11 cellular contexts compared by ENCODE assay signal in the genomic region with DNA sequence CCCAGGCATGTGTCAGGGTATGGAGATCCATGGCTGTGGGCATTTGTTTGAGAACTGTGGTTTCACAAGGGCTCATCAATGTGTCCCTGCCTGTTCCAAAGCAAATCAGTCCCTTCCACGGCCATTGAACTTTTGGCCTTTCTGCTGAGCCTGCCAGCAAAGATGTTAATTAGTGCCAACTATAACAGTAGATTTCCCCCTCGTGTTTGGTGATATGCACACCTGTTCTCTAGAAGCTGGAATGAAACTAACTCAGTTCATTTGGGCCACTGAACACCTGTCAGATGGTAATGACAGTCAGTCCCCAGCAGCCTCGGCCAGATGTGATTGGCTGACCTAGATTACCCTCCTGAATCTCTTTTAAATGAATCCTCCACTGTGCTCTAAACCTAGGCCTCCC. TPM values are rescaled to one million over a fixed set of nuclear protein-coding genes. Genes with fewer than 3 reads are reported as not detected.
A peak's percentile ranks its signal among the peaks of the same experiment; 100 is the strongest.
DNase-seq lines count a peak whose midpoint lies in the region; ATAC-seq and TF ChIP-seq lines count a peak whose summit lies in the region.
"Had no signal": no experiment of that assay in that cellular context is flagged by ENCODE, and none has a peak within 500 bp of the region (broad histone marks: within the 10 kb centered on the region; RNA-seq: fewer than 3 reads in every experiment).

No MANE protein-coding gene starts in this region.

- H3K4me1 Mint-ChIP-seq in T-cell = peaks cover 0 to 8% (median 7%) of the 10 kb centered on the region in 3 donors
- H3K4me1 Mint-ChIP-seq in activated CD4-positive, alpha-beta memory T cell treated with anti-CD3 and anti-CD28 coated beads, Interleukin-2, amount 10 ng/mL, durations not matched to agents 7 days and 5 days = peaks cover 11% of the 10 kb centered on the region

- no peak for TF ChIP-seq CTCF in GM13977 (IDR thresholded peaks at IDR 0.05; ENCODE audit: extremely low read depth, insufficient read depth, missing control alignments)
- TF ChIP-seq CTCF in VCaP (conservative IDR thresholded peaks at IDR 0.05) = no peak

- POLR2A ChIA-PET in T-cell (lab: Charles Lee) = no interaction called here
- POLR2A ChIA-PET in activated CD4-positive, alpha-beta memory T cell treated with anti-CD3 and anti-CD28 coated beads, Interleukin-2, amount 10 ng/mL, durations not matched to agents 7 days and 5 days (lab: Charles Lee) = no interaction called here

- H3K27ac ChIP-seq in VCaP = peak overlapping the region; percentile 45
- H3K27ac ChIP-seq: BLaER1, body of pancreas had no signal

- H3K36me3 Mint-ChIP-seq in T-cell = no peaks in the 10 kb centered on the region
- H3K36me3 Mint-ChIP-seq in activated CD4-positive, alpha-beta memory T cell treated with anti-CD3 and anti-CD28 coated beads, Interleukin-2, amount 10 ng/mL, durations not matched to agents 7 days and 5 days (ENCODE audit: low read depth) = no peaks in the 10 kb centered on the region

- CTCF ChIA-PET in T-cell (lab: Charles Lee) = no interaction called here
- CTCF ChIA-PET in activated CD4-positive, alpha-beta memory T cell treated with anti-CD3 and anti-CD28 coated beads, Interleukin-2, amount 10 ng/mL, durations not matched to agents 7 days and 5 days (lab: Charles Lee) = interaction anchor here (1.2 to 1.6 kb wide), 2 partner anchors 63 to 85 kb away, joined by 3 to 4 read pairs; partner anchors contain the start of gene TMBIM4

- H3K27ac Mint-ChIP-seq in T-cell = no peak overlapping the region
- H3K27ac Mint-ChIP-seq in activated CD4-positive, alpha-beta memory T cell treated with anti-CD3 and anti-CD28 coated beads, Interleukin-2, amount 10 ng/mL, durations not matched to agents 7 days and 5 days = no peak overlapping the region

- no peaks in the 10 kb centered on the region for H3K9me3 Mint-ChIP-seq in T-cell
- H3K9me3 Mint-ChIP-seq in activated CD4-positive, alpha-beta memory T cell treated with anti-CD3 and anti-CD28 coated beads, Interleukin-2, amount 10 ng/mL, durations not matched to agents 7 days and 5 days = no peaks in the 10 kb centered on the region

- H3K4me3 Mint-ChIP-seq in T-cell = no peak overlapping the region
- H3K4me3 Mint-ChIP-seq in activated CD4-positive, alpha-beta memory T cell treated with anti-CD3 and anti-CD28 coated beads, Interleukin-2, amount 10 ng/mL, durations not matched to agents 7 days and 5 days = no peak overlapping the region

- DNase-seq in GM13977 (ENCODE audit: low spot score) (peak; percentile 37), T-cell (no peak)
- DNase-seq in central memory CD4-positive, alpha-beta T cell = no peak
- no peak for DNase-seq in activated CD4-positive, alpha-beta memory T cell treated with anti-CD3 and anti-CD28 coated beads, Interleukin-2, amount 10 ng/mL, durations not matched to agents 7 days and 5 days
- DNase-seq: activated T-cell treated with anti-CD3 and anti-CD28 coated beads, Interleukin-2, amount 50 U/mL, for 48 hours had no signal

- in situ Hi-C loops in GM13977 (cut with MboI; ENCODE audit: low pct_unique_long_range_greater_than_20kb, low sequenced_read_pairs, unreplicated experiment) = no loop called here

- ATAC-seq in GM21390 (IDR thresholded peaks at IDR 0.05; ENCODE audit: unreplicated experiment) = peak; percentile 33
- ATAC-seq in HG03457 (IDR thresholded peaks at IDR 0.05; ENCODE audit: unreplicated experiment) = peak; percentile 43
- ATAC-seq in T-cell (replicated peaks in 1 of 4) = no peak
- no peak for ATAC-seq in HG02973 (IDR thresholded peaks at IDR 0.05; ENCODE audit: unreplicated experiment)
- ATAC-seq: body of pancreas had no signal

- H3K27me3 Mint-ChIP-seq in T-cell = peaks cover 13 to 30% of the 10 kb centered on the region in 2 donors
- H3K27me3 Mint-ChIP-seq in activated CD4-positive, alpha-beta memory T cell treated with anti-CD3 and anti-CD28 coated beads, Interleukin-2, amount 10 ng/mL, durations not matched to agents 7 days and 5 days = peaks cover 26% of the 10 kb centered on the region

RNA-seq across cellular contexts. Expression of gene IRAK3, which starts 43.2 kb away (rescaled TPM):
- 1 to 10 TPM in 1 of 5 donors, under 1 TPM in 4; 0.16 to 1.0 (median 0.39) TPM for total RNA-seq in T-cell
- 1 to 10 TPM; 1.0 to 1.8 TPM for total RNA-seq in activated CD4-positive, alpha-beta memory T cell treated with anti-CD3 and anti-CD28 coated beads, Interleukin-2, amount 10 ng/mL, durations not matched to agents 7 days and 5 days

Comparison
In these comparisons a context has a peak if more than half of its experiments do, and no peak if none do; other contexts are left out.
1. ATAC-seq: peak in GM21390 (single experiment) and HG03457 (single experiment); none in T-cell (0 of 4) and HG02973 (single experiment).